ENCODE assay signal across 1 cellular context in genomic region chr7:127418459-127418858, GRCh38.
TF ChIP-seq lines count a peak whose summit lies in the region.

No MANE protein-coding gene starts in this region.

TF ChIP-seq in H1, 55 proteins besides CTCF, POLR2A, EP300 and RAD21:
- TF ChIP-seq JUND (IDR thresholded peaks at IDR 0.05; ENCODE audit: low read length) (no peak), PHF8 (conservative IDR thresholded peaks at IDR 0.05; ENCODE audit: low read depth, low read length) (no peak), KDM1A (IDR thresholded peaks at IDR 0.05; ENCODE audit: borderline replicate concordance, low read length) (no peak), HDAC2 (IDR thresholded peaks at IDR 0.05; ENCODE audit: borderline replicate concordance in 1 of 2, low read depth in 2 of 2, low read length in 2 of 2) (no peak), ATF3 (IDR thresholded peaks at IDR 0.05; ENCODE audit: insufficient read depth, low read depth, low read length) (no peak), CREB1 (IDR thresholded peaks at IDR 0.05) (no peak), KDM5A (IDR thresholded peaks at IDR 0.05; ENCODE audit: low read length) (no peak), USF2 (IDR thresholded peaks at IDR 0.05; ENCODE audit: low read length) (no peak), SUZ12 (IDR thresholded peaks at IDR 0.05; ENCODE audit: low read length) (no peak), MAFK (IDR thresholded peaks at IDR 0.05; ENCODE audit: low read depth, low read length) (no peak), MAX (IDR thresholded peaks at IDR 0.05) (no peak), TCF12 (IDR thresholded peaks at IDR 0.05; ENCODE audit: low read depth, low read length) (no peak), RFX5 (IDR thresholded peaks at IDR 0.05; ENCODE audit: borderline replicate concordance, low read depth, low read length) (no peak), CBX5 (IDR thresholded peaks at IDR 0.05; ENCODE audit: low read depth, low read length) (no peak), SIRT6 (IDR thresholded peaks at IDR 0.05; ENCODE audit: low read length) (no peak), BRCA1 (IDR thresholded peaks at IDR 0.05; ENCODE audit: low read depth, low read length) (no peak), SAP30 (IDR thresholded peaks at IDR 0.05; ENCODE audit: insufficient read depth, insufficient replicate concordance, low read length) (no peak), JUN (IDR thresholded peaks at IDR 0.05; ENCODE audit: low read depth, low read length) (no peak)
TF ChIP-seq in H1: peak in this region for 0.
